ENCODE assay signal across 9 cellular contexts in the genomic region with DNA sequence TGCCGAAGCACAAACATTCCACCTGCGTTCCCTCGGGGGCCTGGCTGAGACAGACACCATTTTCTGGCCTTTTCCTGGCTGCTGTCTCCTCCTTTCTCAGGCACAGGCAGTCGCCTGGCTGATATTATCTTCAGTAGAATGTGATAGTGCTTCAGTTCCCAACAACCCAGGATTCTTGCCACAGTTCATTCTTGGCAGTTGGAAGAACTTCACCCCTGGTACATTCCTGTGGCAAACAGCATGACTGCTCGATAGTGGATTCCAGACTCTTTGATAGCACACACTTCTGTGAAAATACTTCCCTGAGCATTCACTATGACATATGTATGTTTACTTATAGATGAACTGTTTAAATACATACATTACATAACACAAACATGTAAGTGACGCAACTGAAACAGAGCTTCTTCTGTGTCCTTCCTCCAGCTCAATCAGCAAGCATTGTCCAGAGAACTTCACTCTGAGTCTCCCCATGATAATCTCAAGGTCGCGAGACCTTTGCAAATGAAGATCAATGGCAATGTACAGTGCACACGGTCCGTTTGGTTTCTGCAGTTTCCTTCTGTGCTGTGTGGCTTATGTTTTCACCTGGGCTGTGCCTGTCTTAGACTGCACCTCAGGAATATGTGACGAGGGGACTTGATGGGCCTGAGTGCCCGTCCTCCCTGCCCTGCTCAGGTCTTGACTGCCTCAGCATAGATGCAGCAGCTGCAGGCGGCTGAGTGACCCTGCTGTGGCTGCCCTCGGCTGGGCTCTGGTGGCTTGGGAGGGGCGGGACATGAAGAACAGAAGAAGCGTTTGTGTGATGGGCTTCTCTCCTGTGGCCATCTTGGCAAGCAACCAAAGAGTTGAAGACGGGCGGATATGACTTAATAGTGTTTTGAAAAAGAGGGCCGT. TPM values are rescaled to one million over a fixed set of nuclear protein-coding genes. Genes with fewer than 3 reads are reported as not detected.
DNase-seq lines count a peak whose midpoint lies in the region; ATAC-seq and TF ChIP-seq lines count a peak whose summit lies in the region.
"Had no signal": no experiment of that assay in that cellular context is flagged by ENCODE, and none has a peak within 500 bp of the region (broad histone marks: within the 10 kb centered on the region; RNA-seq: fewer than 3 reads in every experiment).

No MANE protein-coding gene starts in this region.

- peak; percentile 41 to 63 for ATAC-seq in left cardiac atrium
- ATAC-seq: Panc1 had no signal

- no peak for TF ChIP-seq POLR2A in sigmoid colon (IDR thresholded peaks at IDR 0.05)

- 76 to 77% methylated on average over 19 of the region's 19 CpGs for WGBS in sigmoid colon, 2 donors

- no peaks in the 10 kb centered on the region for H3K27me3 ChIP-seq in sigmoid colon

- H3K4me3 ChIP-seq in sigmoid colon = no peak overlapping the region

- H3K36me3 ChIP-seq in sigmoid colon = no peaks in the 10 kb centered on the region

- peak overlapping the region; percentile 39 to 67 (median 56) for H3K27ac ChIP-seq in sigmoid colon

- H3K4me1 ChIP-seq in sigmoid colon = peaks cover 0 to 21% (median 17%) of the 10 kb centered on the region in 4 donors

- DNase-seq in G401 (ENCODE audit: low spot score) (peak; percentile 32), anterior cingulate cortex (lab: John Stamatoyannopoulos, UW) (peak in 53 of 58 donors; percentile 39 to 92 (median 77)), left cardiac atrium (peak; percentile 76), sigmoid colon (peak; percentile 73), GM20000 (ENCODE audit: low spot score) (no peak), NCI-H1417 (lab: John Stamatoyannopoulos, UW) (no peak)
- DNase-seq in stimulated activated CD4-positive, alpha-beta T cell treated with anti-CD3 and anti-CD28 coated beads, Interleukin-2, amount 100 ng/mL, for 24 hours = no peak
- DNase-seq in stimulated activated CD4-positive, alpha-beta T cell treated with anti-CD3 and anti-CD28 coated beads, Interleukin-15, amount 100 ng/mL, for 24 hours = no peak

- no peak for TF ChIP-seq CTCF in sigmoid colon (IDR thresholded peaks at IDR 0.05)
- TF ChIP-seq CTCF in GM20000 (IDR thresholded peaks at IDR 0.05; ENCODE audit: extremely low read depth, missing control alignments) = no peak

- H3K9me3 ChIP-seq in sigmoid colon = no peaks in the 10 kb centered on the region

- no peak for TF ChIP-seq EP300 in sigmoid colon (IDR thresholded peaks at IDR 0.05)

- intact Hi-C loops in left cardiac atrium (cut with DNase I) = no loop called here
- intact Hi-C loops in sigmoid colon (cut with DNase I) = no loop called here

- in situ Hi-C loops in G401 (cut with HindIII; ENCODE audit: low sequenced_read_pairs) = no loop called here

RNA-seq across cellular contexts. Expression of gene MYBPHL, which starts 7.5 kb away (rescaled TPM):
- 0.18 TPM in 1 of 2 replicates, not detected in the other for total RNA-seq in G401 (2014; rRNA removed; shearing (Covaris generic))
- total RNA-seq in left cardiac atrium (100 to 1,000 TPM; 220 to 239 TPM), sigmoid colon (not detected)
- not detected for polyA plus RNA-seq in sigmoid colon

RNA-seq across cellular contexts. Expression of gene PSRC1, which starts 16.4 kb away (rescaled TPM):
- 46.8 and 58.2 TPM in 2 replicates for total RNA-seq in G401 (2014; rRNA removed; shearing (Covaris generic))
- total RNA-seq in left cardiac atrium (1 to 10 TPM; 2.3 to 2.5 TPM), sigmoid colon (10 to 100 TPM in 1 of 4 donors, 1 to 10 TPM in 3; 2.3 to 13.6 (median 7.4) TPM)
- polyA plus RNA-seq in sigmoid colon = 10 to 100 TPM in 1 of 3 donors, 1 to 10 TPM in 2; 3.0 to 12.2 (median 3.6) TPM

RNA-seq across cellular contexts. Expression of gene CELSR2, which starts 50.0 kb away (rescaled TPM):
- total RNA-seq in G401 (2014; rRNA removed; shearing (Covaris generic)) = 4.2 and 5.0 TPM in 2 replicates
- total RNA-seq in left cardiac atrium = 10 to 100 TPM; 15.6 to 21.1 TPM
- total RNA-seq in sigmoid colon = 10 to 100 TPM in 1 of 4 donors, 1 to 10 TPM in 3; 3.6 to 10.8 (median 5.3) TPM
- 1 to 10 TPM in 1 of 3 donors, under 1 TPM in 2; under 0.01 to 3.3 (median under 0.01) TPM for polyA plus RNA-seq in sigmoid colon

Comparison
In these comparisons a context has a peak if more than half of its experiments do, and no peak if none do; other contexts are left out.
1. DNase-seq: peak in G401 (single experiment), anterior cingulate cortex (53 of 58), left cardiac atrium (single experiment) and sigmoid colon (single experiment); none in GM20000 (single experiment), stimulated activated CD4-positive, alpha-beta T cell treated with anti-CD3 and anti-CD28 coated beads, Interleukin-2, amount 100 ng/mL, for 24 hours (0 of 2), NCI-H1417 (0 of 3) and stimulated activated CD4-positive, alpha-beta T cell treated with anti-CD3 and anti-CD28 coated beads, Interleukin-15, amount 100 ng/mL, for 24 hours (single experiment).
2. RNA of gene MYBPHL, which starts 7.5 kb away (total RNA-seq): 220 to 239 TPM in left cardiac atrium; 0.18 TPM in G401 and not detected in sigmoid colon; every median in the first group is over 100 times any median in the second.